Comparison of ENCODE assay signal across 1 cellular context in genomic region chr19:14554382-14554812, GRCh38.
TF ChIP-seq lines count a peak whose summit lies in the region.

No MANE protein-coding gene starts in this region.

TF ChIP-seq in HepG2, 621 proteins besides CTCF, POLR2A, EP300 and RAD21 (continued from another document and continues in another):
- TF ChIP-seq CEBPZ (IDR thresholded peaks at IDR 0.05; ENCODE audit: low read length) (no peak), ZNF839 (CRISPR knock-in tag; IDR thresholded peaks at IDR 0.05; ENCODE audit: borderline replicate concordance) (no peak), HOXD1 (CRISPR knock-in tag; IDR thresholded peaks at IDR 0.05) (no peak), ETS1 (CRISPR knock-in tag; IDR thresholded peaks at IDR 0.05) (no peak), ZMYM4 (CRISPR knock-in tag; IDR thresholded peaks at IDR 0.05) (no peak), E2F1 (CRISPR knock-in tag; IDR thresholded peaks at IDR 0.05) (no peak), ZEB1 (IDR thresholded peaks at IDR 0.05; ENCODE audit: insufficient replicate concordance, low read depth) (no peak), TOE1 (CRISPR knock-in tag; IDR thresholded peaks at IDR 0.05) (no peak), ETV5 (CRISPR knock-in tag; IDR thresholded peaks at IDR 0.05; ENCODE audit: borderline replicate concordance) (no peak), ZNF101 (CRISPR knock-in tag; IDR thresholded peaks at IDR 0.05; ENCODE audit: borderline replicate concordance, low read depth) (no peak), ZNF768 (CRISPR knock-in tag; IDR thresholded peaks at IDR 0.05) (no peak), MAZ (IDR thresholded peaks at IDR 0.05; ENCODE audit: borderline replicate concordance, low read depth, low read length) (no peak), MAZ (CRISPR knock-in tag; IDR thresholded peaks at IDR 0.05; ENCODE audit: low read depth) (no peak), TERF1 (CRISPR knock-in tag; IDR thresholded peaks at IDR 0.05) (no peak), SAP130 (CRISPR knock-in tag; IDR thresholded peaks at IDR 0.05; ENCODE audit: low read depth) (peak; percentile 65), ZNF317 (CRISPR knock-in tag; IDR thresholded peaks at IDR 0.05) (no peak), ZNF589 (CRISPR knock-in tag; conservative IDR thresholded peaks at IDR 0.05) (no peak), ZNF343 (CRISPR knock-in tag; IDR thresholded peaks at IDR 0.05) (no peak), MXI1 (IDR thresholded peaks at IDR 0.05; ENCODE audit: borderline replicate concordance, low read depth, low read length) (peak; percentile 25; the same call in 1 of the 3 replicates), FIP1L1 (IDR thresholded peaks at IDR 0.05; ENCODE audit: borderline replicate concordance, insufficient read depth, low read depth, low read length) (no peak), RXRB (CRISPR knock-in tag; IDR thresholded peaks at IDR 0.05; ENCODE audit: borderline replicate concordance) (peak; percentile 77), KDM4B (CRISPR knock-in tag; IDR thresholded peaks at IDR 0.05) (0 out of 2 replicates have a peak, but pooled peaks have one; percentile 29), SIX4 (CRISPR knock-in tag; IDR thresholded peaks at IDR 0.05) (no peak), GABPA (IDR thresholded peaks at IDR 0.05; ENCODE audit: low read depth, low read length) (no peak), GABPA (CRISPR knock-in tag; IDR thresholded peaks at IDR 0.05; ENCODE audit: low read depth) (no peak), TIGD3 (CRISPR knock-in tag; IDR thresholded peaks at IDR 0.05; ENCODE audit: borderline replicate concordance) (no peak), PCBP1 (IDR thresholded peaks at IDR 0.05; ENCODE audit: borderline replicate concordance, low read depth, low read length) (no peak), NR2F2 (IDR thresholded peaks at IDR 0.05; ENCODE audit: borderline replicate concordance, low read depth) (no peak), ZFP37 (CRISPR knock-in tag; IDR thresholded peaks at IDR 0.05; ENCODE audit: borderline replicate concordance) (no peak), ZBTB34 (CRISPR knock-in tag; IDR thresholded peaks at IDR 0.05) (no peak), PHF21A (CRISPR knock-in tag; IDR thresholded peaks at IDR 0.05) (peak; percentile 53; the same call in 1 of the 2 replicates), SMAD9 (CRISPR knock-in tag; IDR thresholded peaks at IDR 0.05) (no peak), ZNF331 (CRISPR knock-in tag; IDR thresholded peaks at IDR 0.05) (peak; percentile 40; the same call in 1 of the 2 replicates), SAFB2 (CRISPR knock-in tag; IDR thresholded peaks at IDR 0.05; ENCODE audit: borderline replicate concordance, low read depth) (0 out of 2 replicates have a peak, but pooled peaks have one; percentile 69), ZNF275 (CRISPR knock-in tag; IDR thresholded peaks at IDR 0.05; ENCODE audit: borderline replicate concordance) (no peak), GLI4 (CRISPR knock-in tag; IDR thresholded peaks at IDR 0.05; ENCODE audit: borderline replicate concordance) (no peak), TEAD2 (CRISPR knock-in tag; IDR thresholded peaks at IDR 0.05) (no peak), KDM6A (CRISPR knock-in tag; IDR thresholded peaks at IDR 0.05; ENCODE audit: low read depth) (no peak), ZFP36L2 (CRISPR knock-in tag; IDR thresholded peaks at IDR 0.05) (no peak), TBX2 (CRISPR knock-in tag; IDR thresholded peaks at IDR 0.05; ENCODE audit: borderline replicate concordance) (peak; percentile 65; the same call in 1 of the 2 replicates), MTA3 (CRISPR knock-in tag; IDR thresholded peaks at IDR 0.05) (no peak), GATAD1 (CRISPR knock-in tag; IDR thresholded peaks at IDR 0.05) (no peak), SALL1 (CRISPR knock-in tag; IDR thresholded peaks at IDR 0.05) (no peak), FUBP1 (CRISPR knock-in tag; IDR thresholded peaks at IDR 0.05; ENCODE audit: borderline replicate concordance) (no peak), ERF (CRISPR knock-in tag; IDR thresholded peaks at IDR 0.05) (peak; percentile 69), ZNF33B (CRISPR knock-in tag; IDR thresholded peaks at IDR 0.05) (no peak), TRAFD1 (CRISPR knock-in tag; IDR thresholded peaks at IDR 0.05; ENCODE audit: borderline replicate concordance) (0 out of 2 replicates have a peak, but pooled peaks have one; percentile 50), ZNF451 (CRISPR knock-in tag; IDR thresholded peaks at IDR 0.05) (no peak), DNMT3B (CRISPR knock-in tag; conservative IDR thresholded peaks at IDR 0.05) (no peak), IRF9 (CRISPR knock-in tag; IDR thresholded peaks at IDR 0.05; ENCODE audit: borderline replicate concordance) (no peak), KMT2A (CRISPR knock-in tag; IDR thresholded peaks at IDR 0.05) (no peak), ATF7-NPFF (CRISPR knock-in tag; IDR thresholded peaks at IDR 0.05; ENCODE audit: low read depth) (no peak), DBP (CRISPR knock-in tag; IDR thresholded peaks at IDR 0.05; ENCODE audit: not compliant biosample characterization) (no peak), ZNF605 (CRISPR knock-in tag; IDR thresholded peaks at IDR 0.05) (0 out of 2 replicates have a peak, but pooled peaks have one; percentile 17), ZFP36 (IDR thresholded peaks at IDR 0.05; ENCODE audit: borderline replicate concordance, low read depth, low read length, partially characterized antibody) (no peak), ZNF777 (CRISPR knock-in tag; IDR thresholded peaks at IDR 0.05) (no peak)
